8 cellular contexts compared by ENCODE assay signal in the genomic region with DNA sequence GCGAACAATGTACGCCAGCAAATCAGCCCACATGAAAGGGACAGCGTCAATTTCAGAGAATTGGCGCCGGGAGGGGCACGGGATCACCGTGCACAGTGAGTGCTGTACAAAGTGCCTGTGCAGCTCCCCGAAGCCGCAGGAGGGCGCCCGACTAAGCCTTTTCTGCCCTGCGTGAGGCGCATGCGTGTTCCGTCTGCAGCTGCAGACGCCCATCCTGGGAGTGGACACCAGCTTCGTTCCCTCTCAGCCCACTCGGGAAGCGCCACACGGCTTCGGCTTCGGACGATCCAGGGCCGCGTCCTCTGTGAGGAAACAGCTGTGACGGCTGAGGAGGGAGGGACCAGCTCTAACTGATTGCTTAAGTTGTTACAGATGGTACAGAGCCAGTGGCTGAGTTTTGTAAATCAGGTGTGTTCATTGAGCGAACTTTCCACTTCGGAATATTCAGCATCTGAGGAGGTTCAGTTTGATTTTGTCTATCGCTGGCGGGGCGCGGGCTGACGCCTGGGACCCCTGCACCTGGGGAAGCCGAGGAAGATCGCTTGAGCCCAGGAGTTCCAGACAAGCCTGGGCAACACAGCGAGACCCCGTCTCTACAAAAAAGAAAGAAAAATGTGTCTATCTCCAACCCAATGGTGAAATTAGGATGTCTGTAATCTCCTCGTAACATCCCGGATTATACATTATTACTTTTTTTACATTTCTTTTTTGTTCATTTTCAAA. TPM values are rescaled to one million over a fixed set of nuclear protein-coding genes. Genes with fewer than 3 reads are reported as not detected.
DNase-seq lines count a peak whose midpoint lies in the region; ATAC-seq and TF ChIP-seq lines count a peak whose summit lies in the region.

No MANE protein-coding gene starts in this region.

- no peak overlapping the region for H3K4me3 ChIP-seq in lower leg skin (ENCODE audit: low read depth, poor library complexity, severe bottlenecking)

- TF ChIP-seq CTCF in lower leg skin (IDR thresholded peaks at IDR 0.05) = peak in 1 of 3 donors; percentile 76

- 9% methylated on average over 32 to 39 of the region's 39 CpGs for WGBS in lower leg skin, 2 donors

- no peak for TF ChIP-seq POLR2A in lower leg skin (IDR thresholded peaks at IDR 0.05)

- peak; percentile 23 to 93 (median 87) for DNase-seq in C1 segment of cervical spinal cord (lab: John Stamatoyannopoulos, UW)
- peak; percentile 91 for DNase-seq in NCI-H748 treated with DMSO at 0.1 percent for 48 hours (lab: John Stamatoyannopoulos, UW)
- peak; percentile 86 for DNase-seq in activated CD8-positive, alpha-beta memory T cell treated with anti-CD3 and anti-CD28 coated beads for 1 hour (ENCODE audit: extremely low read depth in 1 of 2, low read depth in 1 of 2)
- DNase-seq in effector CD4-positive, alpha-beta T cell = peak; percentile 89
- peak; percentile 90 to 98 for DNase-seq in lower leg skin (ENCODE audit: low spot score in 2 of 2)
- peak; percentile 91 to 94 for DNase-seq in stimulated activated CD4-positive, alpha-beta T cell treated with anti-CD3 and anti-CD28 coated beads, Interleukin-2, amount 100 ng/mL, for 48 hours

- intact Hi-C loops in lower leg skin (cut with DNase I; ENCODE audit: low total_unique reads) = no loop called here

- ATAC-seq in HG02798 (IDR thresholded peaks at IDR 0.05; ENCODE audit: poor library complexity, unreplicated experiment) (peak; percentile 75), HG03460 (IDR thresholded peaks at IDR 0.05; ENCODE audit: unreplicated experiment) (no peak)

RNA-seq across cellular contexts. Expression of a gene that starts 15.4 kb away (rescaled TPM):
- total RNA-seq in lower leg skin = 10 to 100 TPM in 1 of 4 donors, 1 to 10 TPM in 3; 3.9 to 11.8 (median 5.8) TPM
